Comparison of ENCODE assay signal across 12 cellular contexts in the genomic region with DNA sequence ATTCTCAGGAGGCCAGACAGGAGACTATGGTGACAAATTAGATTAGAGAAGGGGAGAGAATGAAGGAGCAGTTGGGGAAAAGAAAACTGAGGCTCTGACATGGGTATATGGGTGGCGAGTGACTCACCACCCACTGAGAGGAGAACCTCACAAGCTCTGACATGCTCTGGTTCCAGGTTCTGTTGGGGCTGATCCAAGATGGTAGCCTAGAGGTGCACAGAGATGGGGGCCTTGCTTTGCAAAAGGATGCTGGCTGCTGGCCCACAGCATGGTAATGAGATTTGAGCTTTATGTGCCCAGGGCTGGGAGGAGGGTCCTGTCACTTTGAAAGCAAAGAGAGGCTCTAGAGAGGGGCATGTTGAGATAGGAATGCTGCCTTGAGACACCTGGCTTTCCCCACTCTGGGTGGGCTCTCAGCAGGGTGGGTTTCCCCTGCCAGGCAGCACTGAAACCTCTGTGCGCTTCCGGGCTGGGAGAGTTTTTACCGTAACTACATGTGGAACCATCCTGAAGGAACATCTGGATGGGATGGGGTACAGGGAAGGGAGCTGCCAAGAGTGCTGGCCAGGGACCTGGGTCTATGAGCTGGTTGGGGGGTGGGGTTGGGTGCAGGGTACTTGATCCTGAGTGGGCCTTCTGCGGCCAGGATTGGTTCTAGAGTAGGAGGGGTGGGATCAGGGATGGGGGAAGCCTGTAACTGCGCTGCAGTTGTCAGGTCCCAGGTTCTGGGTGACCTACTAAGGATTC. TPM values are rescaled to one million over a fixed set of nuclear protein-coding genes. Genes with fewer than 3 reads are reported as not detected.
A peak's percentile ranks its signal among the peaks of the same experiment; 100 is the strongest.
DNase-seq lines count a peak whose midpoint lies in the region; ATAC-seq, FAIRE-seq and TF ChIP-seq lines count a peak whose summit lies in the region.
"Had no signal": no experiment of that assay in that cellular context is flagged by ENCODE, and none has a peak within 500 bp of the region (broad histone marks: within the 10 kb centered on the region; RNA-seq: fewer than 3 reads in every experiment).

No MANE protein-coding gene starts in this region.

- TF ChIP-seq CTCF in vagina (IDR thresholded peaks at IDR 0.05): no peak

- H3K36me3 ChIP-seq in naive thymus-derived CD4-positive, alpha-beta T cell (ENCODE audit: control insufficient read depth in 2 of 3, insufficient read depth in 3 of 3, low read length in 3 of 3): peaks cover 0 to 12% (median 5%) of the 10 kb centered on the region in 3 experiments
- H3K36me3 ChIP-seq in vagina: peaks cover 0 to 11% of the 10 kb centered on the region in 2 donors

- no peak for FAIRE-seq in GM12891 (lab: Jason Lieb, UNC)

- no peaks in the 10 kb centered on the region for H3K27me3 Mint-ChIP-seq in activated naive CD8-positive, alpha-beta T cell treated with anti-CD3 and anti-CD28 coated beads, Interleukin-2, amount 10 ng/mL, durations not matched to agents 7 days and 5 days
- H3K27me3 Mint-ChIP-seq in naive thymus-derived CD4-positive, alpha-beta T cell: no peaks in the 10 kb centered on the region

- CTCF ChIA-PET in naive thymus-derived CD4-positive, alpha-beta T cell (lab: Charles Lee): interaction anchor here (0.6 to 4.9 kb wide), 9 partner anchors 12 to 196 kb away, joined by 3 to 85 read pairs (median 4); no protein-coding TSS in a partner anchor

- peak; percentile 53 for DNase-seq in stimulated activated CD4-positive, alpha-beta T cell treated with anti-CD3 and anti-CD28 coated beads, Interleukin-15, amount 100 ng/mL, for 24 hours
- DNase-seq in stimulated activated CD4-positive, alpha-beta T cell treated with anti-CD3 and anti-CD28 coated beads, Interleukin-1b, Interleukin-23, amount 100 ng/mL, for 48 hours: no peak
- DNase-seq in activated naive CD8-positive, alpha-beta T cell treated with anti-CD3 and anti-CD28 coated beads, Interleukin-2, amount 10 ng/mL, durations not matched to agents 7 days and 5 days: no peak
- no peak for DNase-seq in naive thymus-derived CD4-positive, alpha-beta T cell
- no peak for DNase-seq in vagina (ENCODE audit: extremely low spot score in 2 of 2)
- no peak for DNase-seq in GM12891 (ENCODE audit: insufficient read length, low spot score)
- DNase-seq in mesenteric fat pad (ENCODE audit: low spot score): no peak
- DNase-seq: heart right ventricle, NCI-H1092 treated with DMSO at 0.1 percent for 48 hours, NCI-H82, spleen had no signal

- no peaks in the 10 kb centered on the region for H3K9me3 ChIP-seq in naive thymus-derived CD4-positive, alpha-beta T cell (ENCODE audit: control insufficient read depth in 2 of 3, low read length in 3 of 3)
- no peaks in the 10 kb centered on the region for H3K9me3 ChIP-seq in vagina
- H3K9me3 ChIP-seq: heart right ventricle, spleen had no signal

- no peak for TF ChIP-seq POLR2A in vagina (IDR thresholded peaks at IDR 0.05)
- no peak for TF ChIP-seq POLR2A in GM12891 (IDR thresholded peaks at IDR 0.05; ENCODE audit: low read depth, low read length)

- no peak overlapping the region for H3K4me3 ChIP-seq in naive thymus-derived CD4-positive, alpha-beta T cell (ENCODE audit: low read length)
- H3K4me3 ChIP-seq in vagina: no peak overlapping the region

- intact Hi-C loops in naive thymus-derived CD4-positive, alpha-beta T cell (cut with micrococcal nuclease): loop anchor here in 1 of 2 donors (5.0 kb wide), 1 partner anchor 242 kb away; the partner anchor contains the start of genes CDK2AP2 and PITPNM1
- intact Hi-C loops in vagina (cut with DNase I): no loop called here

- H3K27me3 ChIP-seq in naive thymus-derived CD4-positive, alpha-beta T cell (ENCODE audit: control insufficient read depth in 2 of 2, insufficient read depth in 2 of 2, low read length in 2 of 2): no peaks in the 10 kb centered on the region
- H3K27me3 ChIP-seq in vagina: no peaks in the 10 kb centered on the region
- H3K27me3 ChIP-seq: heart right ventricle had no signal

- peaks cover 51% of the 10 kb centered on the region for H3K4me1 Mint-ChIP-seq in activated naive CD8-positive, alpha-beta T cell treated with anti-CD3 and anti-CD28 coated beads, Interleukin-2, amount 10 ng/mL, durations not matched to agents 7 days and 5 days
- H3K4me1 Mint-ChIP-seq in naive thymus-derived CD4-positive, alpha-beta T cell: peaks cover 15 to 69% (median 57%) of the 10 kb centered on the region in 7 donors

- no peaks in the 10 kb centered on the region for H3K9me3 Mint-ChIP-seq in activated naive CD8-positive, alpha-beta T cell treated with anti-CD3 and anti-CD28 coated beads, Interleukin-2, amount 10 ng/mL, durations not matched to agents 7 days and 5 days
- no peaks in the 10 kb centered on the region for H3K9me3 Mint-ChIP-seq in naive thymus-derived CD4-positive, alpha-beta T cell

- H3K4me3 Mint-ChIP-seq in activated naive CD8-positive, alpha-beta T cell treated with anti-CD3 and anti-CD28 coated beads, Interleukin-2, amount 10 ng/mL, durations not matched to agents 7 days and 5 days: peak overlapping the region; percentile 32
- H3K4me3 Mint-ChIP-seq in naive thymus-derived CD4-positive, alpha-beta T cell: peak overlapping the region; percentile 69 to 99 (median 78)

- no peak for ATAC-seq in activated naive CD8-positive, alpha-beta T cell treated with anti-CD3 and anti-CD28 coated beads, Interleukin-2, amount 10 ng/mL, durations not matched to agents 7 days and 5 days (ENCODE audit: low read depth)
- ATAC-seq in naive thymus-derived CD4-positive, alpha-beta T cell: no peak
- ATAC-seq in GM19455 (IDR thresholded peaks at IDR 0.05; ENCODE audit: unreplicated experiment): no peak

- H3K27ac ChIP-seq in naive thymus-derived CD4-positive, alpha-beta T cell (ENCODE audit: low read depth, low read length): no peak overlapping the region
- peak overlapping the region; percentile 91 for H3K27ac ChIP-seq in vagina

- POLR2A ChIA-PET in activated naive CD8-positive, alpha-beta T cell treated with anti-CD3 and anti-CD28 coated beads, Interleukin-2, amount 10 ng/mL, durations not matched to agents 7 days and 5 days (lab: Charles Lee): interaction anchor here (1.0 to 4.5 kb wide), 4 partner anchors 24 to 52 kb away, joined by 6 to 29 read pairs (median 16); partner anchors contain the start of genes ANKRD13D and SSH3
- POLR2A ChIA-PET in naive thymus-derived CD4-positive, alpha-beta T cell (lab: Charles Lee): interaction anchor here (1.0 to 4.9 kb wide), 7 partner anchors 13 to 87 kb away, joined by 3 to 59 read pairs (median 25); partner anchors contain the start of genes ANKRD13D and POLD4

- peak overlapping the region; percentile 70 for H3K27ac Mint-ChIP-seq in activated naive CD8-positive, alpha-beta T cell treated with anti-CD3 and anti-CD28 coated beads, Interleukin-2, amount 10 ng/mL, durations not matched to agents 7 days and 5 days
- peak overlapping the region; percentile 76 to 90 (median 81) for H3K27ac Mint-ChIP-seq in naive thymus-derived CD4-positive, alpha-beta T cell

- H3K36me3 Mint-ChIP-seq in activated naive CD8-positive, alpha-beta T cell treated with anti-CD3 and anti-CD28 coated beads, Interleukin-2, amount 10 ng/mL, durations not matched to agents 7 days and 5 days: peaks cover 22% of the 10 kb centered on the region
- H3K36me3 Mint-ChIP-seq in naive thymus-derived CD4-positive, alpha-beta T cell: peaks cover 0 to 26% (median 12%) of the 10 kb centered on the region in 5 donors

- peaks cover 35 to 49% of the 10 kb centered on the region in 2 donors for H3K4me1 ChIP-seq in naive thymus-derived CD4-positive, alpha-beta T cell (ENCODE audit: control insufficient read depth in 2 of 2, insufficient read depth in 2 of 2, low read length in 2 of 2)
- peaks cover 80% of the 10 kb centered on the region for H3K4me1 ChIP-seq in vagina

TF ChIP-seq in GM12891, 5 proteins besides CTCF, POLR2A, EP300 and RAD21:
- TF ChIP-seq POU2F2 (IDR thresholded peaks at IDR 0.05; ENCODE audit: low read depth, low read length): no peak
- TF ChIP-seq TAF1 (IDR thresholded peaks at IDR 0.05; ENCODE audit: low read depth, low read length): no peak
- TF ChIP-seq POLR2AphosphoS5 (IDR thresholded peaks at IDR 0.05; ENCODE audit: low read depth, low read length): no peak

RNA-seq across cellular contexts. Expression of gene GRK2, which starts 1.2 kb away (rescaled TPM):
- 100 to 1,000 TPM; 325 to 341 TPM for total RNA-seq in activated naive CD8-positive, alpha-beta T cell treated with anti-CD3 and anti-CD28 coated beads, Interleukin-2, amount 10 ng/mL, durations not matched to agents 7 days and 5 days
- 100 to 1,000 TPM; 305 to 399 (median 322) TPM for total RNA-seq in naive thymus-derived CD4-positive, alpha-beta T cell
- polyA plus RNA-seq in naive thymus-derived CD4-positive, alpha-beta T cell: 10 to 100 TPM; 18.5 to 38.0 TPM
- 100 TPM for total RNA-seq in vagina
- polyA plus RNA-seq in GM12891 (2012; ENCODE audit: low read depth, missing spikeins): 101 TPM
- total RNA-seq in mesenteric fat pad: 60.2 TPM

RNA-seq across cellular contexts. Expression of gene ANKRD13D, which starts 24.0 kb away (rescaled TPM):
- total RNA-seq in activated naive CD8-positive, alpha-beta T cell treated with anti-CD3 and anti-CD28 coated beads, Interleukin-2, amount 10 ng/mL, durations not matched to agents 7 days and 5 days: 100 to 1,000 TPM; 185 to 207 TPM
- 100 to 1,000 TPM; 161 to 286 (median 191) TPM for total RNA-seq in naive thymus-derived CD4-positive, alpha-beta T cell
- 10 to 100 TPM in 1 of 2 donors, 1 to 10 TPM in 1; 6.3 to 19.5 TPM for polyA plus RNA-seq in naive thymus-derived CD4-positive, alpha-beta T cell
- total RNA-seq in vagina (62.9 TPM), mesenteric fat pad (42.5 TPM)
- 18.9 TPM for polyA plus RNA-seq in GM12891 (2012; ENCODE audit: low read depth, missing spikeins)

RNA-seq across cellular contexts. Expression of gene SSH3, which starts 38.3 kb away (rescaled TPM):
- 10 to 100 TPM; 24.6 to 27.0 TPM for total RNA-seq in activated naive CD8-positive, alpha-beta T cell treated with anti-CD3 and anti-CD28 coated beads, Interleukin-2, amount 10 ng/mL, durations not matched to agents 7 days and 5 days
- 10 to 100 TPM in 4 of 5 experiments, 1 to 10 TPM in 1; 8.8 to 23.8 (median 15.0) TPM for total RNA-seq in naive thymus-derived CD4-positive, alpha-beta T cell
- 1 to 10 TPM; 1.1 to 4.9 TPM for polyA plus RNA-seq in naive thymus-derived CD4-positive, alpha-beta T cell
- total RNA-seq in vagina (98.0 TPM), mesenteric fat pad (19.9 TPM)
- 1.3 TPM for polyA plus RNA-seq in GM12891 (2012; ENCODE audit: low read depth, missing spikeins)
